ENCODE assay signal across 9 cellular contexts in the genomic region with DNA sequence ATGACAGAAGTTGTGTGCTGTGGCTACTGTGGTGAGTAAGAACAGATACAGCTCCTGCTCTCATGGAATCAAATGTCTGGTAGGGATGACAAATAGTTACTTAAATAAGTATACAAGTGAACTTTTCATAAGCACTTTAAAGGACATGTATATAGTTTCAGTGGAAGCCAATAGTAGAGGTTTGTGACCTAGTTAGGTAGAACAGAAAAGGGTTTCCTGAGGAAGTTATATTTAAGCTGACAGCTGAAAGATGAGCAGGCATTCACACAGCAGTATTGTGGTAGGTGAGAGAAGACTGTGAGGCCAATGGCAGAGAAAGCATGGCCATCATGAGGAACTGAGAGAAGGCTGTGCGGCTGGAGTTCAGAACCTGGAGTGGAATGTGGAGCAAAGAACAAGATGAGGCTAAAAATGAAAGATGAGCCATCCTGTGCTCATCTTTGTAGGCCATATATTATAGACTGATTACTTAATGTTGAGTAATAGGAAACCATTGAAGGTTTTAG. TPM values are rescaled to one million over a fixed set of nuclear protein-coding genes. Genes with fewer than 3 reads are reported as not detected.
DNase-seq lines count a peak whose midpoint lies in the region; ATAC-seq lines count a peak whose summit lies in the region.
"Had no signal": no experiment of that assay in that cellular context is flagged by ENCODE, and none has a peak within 500 bp of the region (broad histone marks: within the 10 kb centered on the region; RNA-seq: fewer than 3 reads in every experiment).

No MANE protein-coding gene starts in this region.

- peak in 1 of 3 donors; percentile 9 for DNase-seq in CD4-positive, CD25-positive, alpha-beta regulatory T cell
- no peak for DNase-seq in T-helper 17 cell
- DNase-seq in Karpas-422 = no peak
- DNase-seq in stimulated activated CD4-positive, alpha-beta T cell treated with anti-CD3 and anti-CD28 coated beads, Interleukin-2, amount 100 ng/mL, for 48 hours = no peak
- DNase-seq in stimulated activated CD4-positive, alpha-beta T cell treated with anti-CD3 and anti-CD28 coated beads, Interleukin-4, amount 100 ng/mL, for 4 hours = no peak
- DNase-seq in putamen (ENCODE audit: low spot score) = no peak
- DNase-seq: dorsolateral prefrontal cortex had no signal

- no peaks in the 10 kb centered on the region for H3K27me3 Mint-ChIP-seq in CD4-positive, CD25-positive, alpha-beta regulatory T cell
- no peaks in the 10 kb centered on the region for H3K27me3 Mint-ChIP-seq in T-helper 17 cell

- H4K20me1 ChIP-seq in Karpas-422 (ENCODE audit: insufficient read depth, low read depth, low read length) = peaks cover 8% of the 10 kb centered on the region; the same call in 1 of the 2 replicates

- H2AFZ ChIP-seq in Karpas-422 (ENCODE audit: low read length) = no peak overlapping the region

- no peaks in the 10 kb centered on the region for H3K9me3 ChIP-seq in CD4-positive, CD25-positive, alpha-beta regulatory T cell (ENCODE audit: control insufficient read depth in 2 of 2, low read length in 2 of 2)
- H3K9me3 ChIP-seq in T-helper 17 cell (ENCODE audit: control insufficient read depth, low read length, poor library complexity, severe bottlenecking) (no peaks in the 10 kb centered on the region), Karpas-422 (ENCODE audit: low read length) (no peaks in the 10 kb centered on the region)

- peaks cover 4% of the 10 kb centered on the region for H3K36me3 Mint-ChIP-seq in CD4-positive, CD25-positive, alpha-beta regulatory T cell
- no peaks in the 10 kb centered on the region for H3K36me3 Mint-ChIP-seq in T-helper 17 cell (ENCODE audit: low read depth)

- ATAC-seq in CD4-positive, CD25-positive, alpha-beta regulatory T cell (ENCODE audit: low read depth in 2 of 2) = peak; percentile 24 to 25
- peak; percentile 77 for ATAC-seq in GM19328 (IDR thresholded peaks at IDR 0.05; ENCODE audit: unreplicated experiment)
- peak; percentile 79 for ATAC-seq in HG03045 (IDR thresholded peaks at IDR 0.05; ENCODE audit: unreplicated experiment)
- peak; percentile 85 for ATAC-seq in T-helper 17 cell

- peak overlapping the region in 2 of 3 donors; percentile 4 to 50 for H3K27ac Mint-ChIP-seq in CD4-positive, CD25-positive, alpha-beta regulatory T cell
- peak overlapping the region; percentile 94 for H3K27ac Mint-ChIP-seq in T-helper 17 cell

- H3K27ac ChIP-seq in CD4-positive, CD25-positive, alpha-beta regulatory T cell (ENCODE audit: insufficient read depth, low read length, poor library complexity, severe bottlenecking) = no peak overlapping the region
- H3K27ac ChIP-seq in Karpas-422 (ENCODE audit: low read length) = no peak overlapping the region
- H3K27ac ChIP-seq: dorsolateral prefrontal cortex had no signal

- no peak overlapping the region for H3K4me3 ChIP-seq in CD4-positive, CD25-positive, alpha-beta regulatory T cell (ENCODE audit: low read depth, low read length)
- H3K4me3 ChIP-seq in Karpas-422 (ENCODE audit: low read length) = no peak overlapping the region
- H3K4me3 ChIP-seq: dorsolateral prefrontal cortex had no signal

- no peaks in the 10 kb centered on the region for H3K27me3 ChIP-seq in CD4-positive, CD25-positive, alpha-beta regulatory T cell (ENCODE audit: control insufficient read depth, insufficient read depth, low read length)
- H3K27me3 ChIP-seq in Karpas-422 (ENCODE audit: low read length) = no peaks in the 10 kb centered on the region
- H3K27me3 ChIP-seq: dorsolateral prefrontal cortex had no signal

- H3K9me2 ChIP-seq in Karpas-422 (replicated peaks; ENCODE audit: insufficient read depth, low read length) = no peaks in the 10 kb centered on the region

- no peaks in the 10 kb centered on the region for H3K9me3 Mint-ChIP-seq in CD4-positive, CD25-positive, alpha-beta regulatory T cell

- H3K36me3 ChIP-seq in CD4-positive, CD25-positive, alpha-beta regulatory T cell (ENCODE audit: control insufficient read depth, insufficient read depth, low read length) = no peaks in the 10 kb centered on the region
- H3K36me3 ChIP-seq in Karpas-422 (ENCODE audit: insufficient read depth, low read length) = no peaks in the 10 kb centered on the region

- H3K79me2 ChIP-seq in Karpas-422 (ENCODE audit: low read length) = no peaks in the 10 kb centered on the region

- H3K4me1 Mint-ChIP-seq in CD4-positive, CD25-positive, alpha-beta regulatory T cell = peaks cover 8 to 30% (median 24%) of the 10 kb centered on the region in 4 donors
- H3K4me1 Mint-ChIP-seq in T-helper 17 cell = peaks cover 27% of the 10 kb centered on the region

- no peak overlapping the region for H3K4me2 ChIP-seq in Karpas-422 (ENCODE audit: low read depth, low read length, poor library complexity, severe bottlenecking)

- no peak overlapping the region for H3K9ac ChIP-seq in Karpas-422 (ENCODE audit: low read length)

- H3K4me3 Mint-ChIP-seq in CD4-positive, CD25-positive, alpha-beta regulatory T cell = no peak overlapping the region
- peak overlapping the region; percentile 86 for H3K4me3 Mint-ChIP-seq in T-helper 17 cell

- peaks cover 5% of the 10 kb centered on the region for H3K4me1 ChIP-seq in CD4-positive, CD25-positive, alpha-beta regulatory T cell (ENCODE audit: control insufficient read depth, insufficient read depth, low read length, poor library complexity, severe bottlenecking)
- no peaks in the 10 kb centered on the region for H3K4me1 ChIP-seq in Karpas-422 (ENCODE audit: low read length)

RNA-seq across cellular contexts. Expression of a gene that starts 15.4 kb away (rescaled TPM):
- 6.3 TPM for total RNA-seq in CD4-positive, CD25-positive, alpha-beta regulatory T cell
- 10 to 100 TPM in 1 of 4 donors, 1 to 10 TPM in 3; 7.6 to 11.2 (median 8.9) TPM for polyA plus RNA-seq in CD4-positive, CD25-positive, alpha-beta regulatory T cell
- 10 to 100 TPM in 1 of 2 donors, 1 to 10 TPM in 1; 8.7 to 10.5 TPM for total RNA-seq in T-helper 17 cell
- total RNA-seq in Karpas-422 (2014; rRNA removed; shearing (Covaris generic); ENCODE audit: low replicate concordance) = 4.8 and 9.4 TPM in 2 replicates

Comparison
In these comparisons a context has a peak if more than half of its experiments do, and no peak if none do; other contexts are left out.
1. ATAC-seq: peak in every context shown above with its lines; median percentile 85 in T-helper 17 cell; 79 in HG03045; 77 in GM19328; 24 in CD4-positive, CD25-positive, alpha-beta regulatory T cell.